Comparison of ENCODE assay signal across 21 cellular contexts in the genomic region with DNA sequence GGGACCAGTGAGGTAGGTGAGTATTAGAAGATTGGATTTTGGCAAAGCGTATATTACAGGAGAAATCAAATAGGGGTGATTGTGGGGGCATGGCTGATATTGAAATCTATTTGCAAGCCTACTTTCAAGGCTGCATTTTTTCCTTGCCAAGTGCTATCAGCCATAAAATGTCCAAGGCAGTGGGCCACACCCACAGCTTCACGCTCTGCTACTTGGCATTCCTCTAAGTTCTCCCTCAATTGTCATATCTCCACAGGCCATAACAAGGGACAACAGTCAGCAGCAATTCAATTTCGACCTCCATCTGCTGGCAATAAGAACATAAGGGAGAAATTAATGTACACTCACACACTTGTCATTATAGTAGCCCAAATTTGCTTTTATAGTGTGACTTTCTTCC.
DNase-seq lines count a peak whose midpoint lies in the region; ATAC-seq and FAIRE-seq lines count a peak whose summit lies in the region.
"Had no signal": no experiment of that assay in that cellular context is flagged by ENCODE, and none has a peak within 500 bp of the region (broad histone marks: within the 10 kb centered on the region; RNA-seq: fewer than 3 reads in every experiment).

No MANE protein-coding gene starts in this region.

- no peaks in the 10 kb centered on the region for H3K36me3 ChIP-seq in small intestine (ENCODE audit: control insufficient read depth in 2 of 2, insufficient read depth in 2 of 2, low read length in 2 of 2)
- H3K36me3 ChIP-seq: BLaER1 had no signal

- no peaks in the 10 kb centered on the region for H3K9me3 ChIP-seq in small intestine (ENCODE audit: control insufficient read depth, low read depth)
- H3K9me3 ChIP-seq: BLaER1 had no signal

- DNase-seq in Caki2 (ENCODE audit: low read depth) (peak; percentile 6), cerebellar cortex (ENCODE audit: low spot score) (peak; percentile 20), kidney glomerular epithelial cell (lab: John Stamatoyannopoulos, UW) (peak; percentile 16), small intestine (peak; percentile 54), cortex of kidney (lab: John Stamatoyannopoulos, UW) (no peak), T-helper 1 cell (no peak)
- DNase-seq: CD8-positive, alpha-beta T cell; DMS53; H9; Kasumi-1; MM.1S; NCI-H1092 treated with DMSO at 0.1 percent for 48 hours; NCI-H146; NCI-H2029 treated with DMSO at 0.1 percent for 48 hours; NCI-H2171 treated with DMSO at 0.1 percent for 48 hours; NCI-H526 treated with DMSO at 0.1 percent for 48 hours; Right ventricle myocardium superior had no signal

- no peaks in the 10 kb centered on the region for H3K4me1 ChIP-seq in small intestine (ENCODE audit: control insufficient read depth in 2 of 2, insufficient read depth in 1 of 2, low read depth in 1 of 2, low read length in 1 of 2)
- H3K4me1 ChIP-seq: BLaER1 had no signal

- no peak overlapping the region for H3K27ac ChIP-seq in small intestine (ENCODE audit: low read depth in 1 of 2, low read length in 1 of 2)
- H3K27ac ChIP-seq: BLaER1 had no signal

- no peak overlapping the region for H3K4me3 ChIP-seq in small intestine (ENCODE audit: low read depth in 1 of 2, low read length in 2 of 2)
- H3K4me3 ChIP-seq: BLaER1 had no signal

- in situ Hi-C loops in Caki2 (cut with HindIII; ENCODE audit: low pct_unique_long_range_greater_than_20kb, low sequenced_read_pairs), result no loop called here

- no peak for ATAC-seq in GM18502 (IDR thresholded peaks at IDR 0.05; ENCODE audit: poor library complexity, unreplicated experiment)
- ATAC-seq: CD8-positive, alpha-beta T cell had no signal

- 13 to 56% (median 18%) methylated on average over 3 of the region's 3 CpGs for WGBS in small intestine, 3 donors

- FAIRE-seq in small intestine (lab: Jason Lieb, UNC), result no peak
- FAIRE-seq: A204.1, RCC 7860 had no signal

- no peaks in the 10 kb centered on the region for H3K27me3 ChIP-seq in small intestine (ENCODE audit: control insufficient read depth in 2 of 2, insufficient read depth in 2 of 2, low read length in 2 of 2)
- H3K27me3 ChIP-seq: BLaER1 had no signal

Comparison
In these comparisons a context has a peak if more than half of its experiments do, and no peak if none do; other contexts are left out.
1. DNase-seq: peak in Caki2 (single experiment), cerebellar cortex (single experiment), kidney glomerular epithelial cell (single experiment) and small intestine (single experiment); none in cortex of kidney (single experiment) and T-helper 1 cell (0 of 5).